In genomic region chr2:130048422-130048821, GRCh38 we compare ENCODE assay signal across 2 cellular contexts.
TF ChIP-seq lines count a peak whose summit lies in the region.

No MANE protein-coding gene starts in this region.

TF ChIP-seq in HCT116, 20 proteins besides CTCF, POLR2A, EP300 and RAD21:
- TF ChIP-seq REST (IDR thresholded peaks at IDR 0.05; ENCODE audit: low read depth): peak; percentile 18; the same call in 1 of the 2 replicates

TF ChIP-seq in HepG2, 621 proteins besides CTCF, POLR2A, EP300 and RAD21 (continued from another document):
- peak in 1 of 2 experiments; percentile 63; a peak in 2 of 4 replicates for TF ChIP-seq REST (IDR thresholded peaks at IDR 0.05; ENCODE audit: borderline replicate concordance in 1 of 2, low read depth in 1 of 2, low read length in 2 of 2)
